ENCODE assay signal across 17 cellular contexts in the genomic region with DNA sequence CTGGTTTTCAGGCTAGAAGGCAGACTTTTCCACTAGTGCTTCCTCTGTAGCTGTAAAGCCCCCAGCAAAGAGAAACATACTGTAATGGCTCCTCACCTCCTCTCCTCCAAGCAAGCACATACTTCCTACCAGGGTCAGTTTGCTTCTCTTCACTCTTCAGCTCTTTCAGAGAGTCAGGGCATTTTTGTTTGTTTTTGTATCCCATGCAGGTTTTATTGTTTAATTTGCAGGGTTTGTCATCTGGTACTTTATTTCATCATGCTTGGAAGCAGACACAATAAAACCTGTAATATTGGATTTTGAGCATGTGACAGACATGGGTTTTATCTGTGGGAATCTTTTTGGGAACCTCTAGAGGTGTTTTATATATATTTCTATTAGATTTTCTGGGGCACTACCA.
DNase-seq lines count a peak whose midpoint lies in the region; ATAC-seq and TF ChIP-seq lines count a peak whose summit lies in the region.
"Had no signal": no experiment of that assay in that cellular context is flagged by ENCODE, and none has a peak within 500 bp of the region (broad histone marks: within the 10 kb centered on the region; RNA-seq: fewer than 3 reads in every experiment).

No MANE protein-coding gene starts in this region.

- intact Hi-C loops in right cardiac atrium (cut with DNase I), result no loop called here

- no peaks in the 10 kb centered on the region for H3K36me3 Mint-ChIP-seq in endothelial cell (ENCODE audit: low read depth, unreplicated experiment)
- H3K36me3 Mint-ChIP-seq: CD8-positive, alpha-beta T cell had no signal

- H3K9me3 ChIP-seq in right cardiac atrium (ENCODE audit: control insufficient read depth, low read length), result no peaks in the 10 kb centered on the region
- H3K9me3 ChIP-seq: BE2C, BLaER1, Caco-2 had no signal

- no peaks in the 10 kb centered on the region for H3K27me3 Mint-ChIP-seq in endothelial cell (ENCODE audit: unreplicated experiment)
- H3K27me3 Mint-ChIP-seq: CD4-positive, alpha-beta T cell had no signal

- no peak for ATAC-seq in GM19351 (IDR thresholded peaks at IDR 0.05; ENCODE audit: unreplicated experiment)
- no peak for ATAC-seq in right cardiac atrium
- ATAC-seq: CD8-positive, alpha-beta T cell had no signal

- H3K9me3 Mint-ChIP-seq in endothelial cell (ENCODE audit: unreplicated experiment), result no peaks in the 10 kb centered on the region

- no peaks in the 10 kb centered on the region for H3K4me1 ChIP-seq in right cardiac atrium (ENCODE audit: control insufficient read depth, insufficient read depth, low read length)
- H3K4me1 ChIP-seq: BLaER1, Caco-2 had no signal

- H3K4me3 ChIP-seq in LNCaP clone FGC (ENCODE audit: low read depth, low read length) (no peak overlapping the region), right cardiac atrium (ENCODE audit: low read length) (no peak overlapping the region)
- H3K4me3 ChIP-seq: BLaER1 had no signal

- DNase-seq in LNCaP clone FGC (ENCODE audit: low read depth) (peak; percentile 78), endothelial cell (ENCODE audit: low spot score) (no peak), right cardiac atrium (no peak)
- DNase-seq: 8988T; ACHN; BE2C; C1 segment of cervical spinal cord; Caco-2; Calu3; CD4-positive, alpha-beta T cell; CD8-positive, alpha-beta T cell; DMS79 treated with DMSO at 0.1 percent for 48 hours; GF-D8 had no signal

- peak overlapping the region; percentile 40 for H3K27ac ChIP-seq in C4-2B
- H3K27ac ChIP-seq in VCaP, result peak overlapping the region; percentile 58
- H3K27ac ChIP-seq in right cardiac atrium (ENCODE audit: low read length), result no peak overlapping the region
- H3K27ac ChIP-seq: BLaER1 had no signal

- H3K27ac Mint-ChIP-seq in endothelial cell (ENCODE audit: unreplicated experiment), result no peak overlapping the region
- H3K27ac Mint-ChIP-seq: CD4-positive, alpha-beta T cell; CD8-positive, alpha-beta T cell had no signal

- no peaks in the 10 kb centered on the region for H3K27me3 ChIP-seq in right cardiac atrium (ENCODE audit: control insufficient read depth, insufficient read depth)
- H3K27me3 ChIP-seq: BE2C, BLaER1 had no signal

- H3K4me3 Mint-ChIP-seq in endothelial cell (ENCODE audit: unreplicated experiment), result no peak overlapping the region
- H3K4me3 Mint-ChIP-seq: CD4-positive, alpha-beta T cell; CD8-positive, alpha-beta T cell had no signal

- peaks cover 5% of the 10 kb centered on the region for H3K4me1 Mint-ChIP-seq in endothelial cell (ENCODE audit: unreplicated experiment)

- no peak for TF ChIP-seq CTCF in C4-2B (conservative IDR thresholded peaks at IDR 0.05)
- TF ChIP-seq CTCF in LNCaP clone FGC (IDR thresholded peaks at IDR 0.05; ENCODE audit: control insufficient read depth, extremely low read depth, insufficient read depth), result no peak
- TF ChIP-seq CTCF in VCaP (conservative IDR thresholded peaks at IDR 0.05), result no peak
- no peak for TF ChIP-seq CTCF in endothelial cell (IDR thresholded peaks at IDR 0.05; ENCODE audit: unreplicated experiment)
